13 cellular contexts compared by ENCODE assay signal in genomic region chr11:8291421-8292350, GRCh38. TPM values are rescaled to one million over a fixed set of nuclear protein-coding genes. Genes with fewer than 3 reads are reported as not detected.
A peak's percentile ranks its signal among the peaks of the same experiment; 100 is the strongest.
DNase-seq lines count a peak whose midpoint lies in the region; ATAC-seq, FAIRE-seq and TF ChIP-seq lines count a peak whose summit lies in the region.
"Had no signal": no experiment of that assay in that cellular context is flagged by ENCODE, and none has a peak within 500 bp of the region (broad histone marks: within the 10 kb centered on the region; RNA-seq: fewer than 3 reads in every experiment).

No MANE protein-coding gene starts in this region.

- H3K36me3 Mint-ChIP-seq in natural killer cell treated with Interleukin-12 subunit alpha and Interleukin-12 subunit beta and Interleukin-15 and Interleukin-18, amount 100 ng/mL, for 72 hours, result no peaks in the 10 kb centered on the region
- no peaks in the 10 kb centered on the region for H3K36me3 Mint-ChIP-seq in natural killer cell
- no peaks in the 10 kb centered on the region for H3K36me3 Mint-ChIP-seq in osteocyte (ENCODE audit: unreplicated experiment)
- H3K36me3 Mint-ChIP-seq: CD4-positive, CD25-positive, alpha-beta regulatory T cell had no signal

- ATAC-seq in natural killer cell treated with Interleukin-12 subunit alpha and Interleukin-12 subunit beta and Interleukin-15 and Interleukin-18, amount 100 ng/mL, for 72 hours, result no peak
- no peak for ATAC-seq in natural killer cell
- no peak for ATAC-seq in left lobe of liver

- DNase-seq in natural killer cell treated with Interleukin-12 subunit alpha and Interleukin-12 subunit beta and Interleukin-15 and Interleukin-18, amount 100 ng/mL, for 72 hours (ENCODE audit: low spot score), result peak; percentile 35
- DNase-seq in natural killer cell (no peak), left lobe of liver (ENCODE audit: low spot score) (peak; percentile 29), osteocyte (ENCODE audit: extremely low spot score, unreplicated experiment) (peak; percentile 80), HuH-7 (ENCODE audit: low spot score) (no peak), RCC 7860 (ENCODE audit: low spot score) (no peak)
- DNase-seq in stimulated activated CD8-positive, alpha-beta memory T cell treated with anti-CD3 and anti-CD28 coated beads, Interleukin-4, amount 100 ng/mL, for 48 hours, result no peak
- DNase-seq: AML-193; CD4-positive, CD25-positive, alpha-beta regulatory T cell; DMS53; Karpas-422; NCI-H2081 had no signal

- FAIRE-seq in RCC 7860 (lab: Jason Lieb, UNC), result no peak

- TF ChIP-seq CTCF in natural killer cell (IDR thresholded peaks at IDR 0.05), result no peak
- TF ChIP-seq CTCF in osteocyte (IDR thresholded peaks at IDR 0.05), result no peak

- no peak overlapping the region for H3K4me3 Mint-ChIP-seq in natural killer cell treated with Interleukin-12 subunit alpha and Interleukin-12 subunit beta and Interleukin-15 and Interleukin-18, amount 100 ng/mL, for 72 hours
- H3K4me3 Mint-ChIP-seq in natural killer cell (no peak overlapping the region), osteocyte (ENCODE audit: unreplicated experiment) (no peak overlapping the region)
- H3K4me3 Mint-ChIP-seq: CD4-positive, CD25-positive, alpha-beta regulatory T cell had no signal

- H3K27ac Mint-ChIP-seq in natural killer cell treated with Interleukin-12 subunit alpha and Interleukin-12 subunit beta and Interleukin-15 and Interleukin-18, amount 100 ng/mL, for 72 hours, result no peak overlapping the region
- H3K27ac Mint-ChIP-seq in natural killer cell (no peak overlapping the region), osteocyte (ENCODE audit: unreplicated experiment) (no peak overlapping the region)
- H3K27ac Mint-ChIP-seq: CD4-positive, CD25-positive, alpha-beta regulatory T cell had no signal

- H3K9me3 Mint-ChIP-seq in natural killer cell treated with Interleukin-12 subunit alpha and Interleukin-12 subunit beta and Interleukin-15 and Interleukin-18, amount 100 ng/mL, for 72 hours, result no peaks in the 10 kb centered on the region
- no peaks in the 10 kb centered on the region for H3K9me3 Mint-ChIP-seq in natural killer cell
- H3K9me3 Mint-ChIP-seq in osteocyte (ENCODE audit: unreplicated experiment), result no peaks in the 10 kb centered on the region
- H3K9me3 Mint-ChIP-seq: CD4-positive, CD25-positive, alpha-beta regulatory T cell had no signal

- intact Hi-C loops in natural killer cell (cut with micrococcal nuclease), result no loop called here

- H3K27me3 Mint-ChIP-seq in natural killer cell treated with Interleukin-12 subunit alpha and Interleukin-12 subunit beta and Interleukin-15 and Interleukin-18, amount 100 ng/mL, for 72 hours, result peaks cover 4 to 7% of the 10 kb centered on the region in 2 donors
- H3K27me3 Mint-ChIP-seq in natural killer cell (ENCODE audit: low read depth in 2 of 2) (peaks cover 5% of the 10 kb centered on the region in 2 donors), osteocyte (ENCODE audit: unreplicated experiment) (peaks cover 5% of the 10 kb centered on the region)

- no peaks in the 10 kb centered on the region for H3K4me1 Mint-ChIP-seq in natural killer cell treated with Interleukin-12 subunit alpha and Interleukin-12 subunit beta and Interleukin-15 and Interleukin-18, amount 100 ng/mL, for 72 hours (ENCODE audit: low read depth in 2 of 2)
- H3K4me1 Mint-ChIP-seq in natural killer cell (no peaks in the 10 kb centered on the region), osteocyte (ENCODE audit: unreplicated experiment) (no peaks in the 10 kb centered on the region)
- H3K4me1 Mint-ChIP-seq: CD4-positive, CD25-positive, alpha-beta regulatory T cell had no signal

RNA-seq across cellular contexts. Expression of gene LMO1, which starts 28.0 kb away (rescaled TPM):
- total RNA-seq in natural killer cell treated with Interleukin-12 subunit alpha and Interleukin-12 subunit beta and Interleukin-15 and Interleukin-18, amount 100 ng/mL, for 72 hours, result not detected
- total RNA-seq in natural killer cell, result not detected
- total RNA-seq in left lobe of liver, result not detected
- total RNA-seq in osteocyte, result not detected in 2 replicates
- total RNA-seq: CD4-positive, CD25-positive, alpha-beta regulatory T cell; OCI-LY7 had no signal

Comparison
In these comparisons a context has a peak if more than half of its experiments do, and no peak if none do; other contexts are left out.
1. DNase-seq: peak in natural killer cell treated with Interleukin-12 subunit alpha and Interleukin-12 subunit beta and Interleukin-15 and Interleukin-18, amount 100 ng/mL, for 72 hours (single experiment), left lobe of liver (single experiment) and osteocyte (single experiment); none in natural killer cell (single experiment), HuH-7 (single experiment), RCC 7860 (single experiment) and stimulated activated CD8-positive, alpha-beta memory T cell treated with anti-CD3 and anti-CD28 coated beads, Interleukin-4, amount 100 ng/mL, for 48 hours (single experiment).